8 cellular contexts compared by ENCODE assay signal in genomic region chr1:45205910-45206721, GRCh38. TPM values are rescaled to one million over a fixed set of nuclear protein-coding genes. Genes with fewer than 3 reads are reported as not detected.
DNase-seq lines count a peak whose midpoint lies in the region; ATAC-seq, FAIRE-seq and TF ChIP-seq lines count a peak whose summit lies in the region.

ZSWIM5 (minus strand) TSS chr1:45206605; CDS start chr1:45206350, 255 bp downstream.

- peaks cover 3% of the 10 kb centered on the region; the same call in 1 of the 2 replicates for H3K4me1 ChIP-seq in HUES6 (ENCODE audit: control insufficient read depth, insufficient read depth, low read length)
- H3K4me1 ChIP-seq in pancreas = peaks cover 0 to 7% (median 2%) of the 10 kb centered on the region in 3 donors
- peaks cover 0 to 6% of the 10 kb centered on the region in 2 donors for H3K4me1 ChIP-seq in thyroid gland

- peak within 1 kb of the TSS; percentile 86 for H3K4me3 Mint-ChIP-seq in activated naive CD8-positive, alpha-beta T cell treated with anti-CD3 and anti-CD28 coated beads, Interleukin-2, amount 10 ng/mL, durations not matched to agents 7 days and 5 days

- no peak for FAIRE-seq in pancreas (lab: Jason Lieb, UNC)

- peak; percentile 84 for DNase-seq in AG08396 (ENCODE audit: low spot score)
- DNase-seq in SK-N-DZ (ENCODE audit: low spot score) = peak; percentile 67
- DNase-seq in activated naive CD8-positive, alpha-beta T cell treated with anti-CD3 and anti-CD28 coated beads, Interleukin-2, amount 10 ng/mL, durations not matched to agents 7 days and 5 days = peak; percentile 73
- peak; percentile 81 for DNase-seq in cardiac septum (ENCODE audit: low spot score)
- DNase-seq in pancreas = peak; percentile 64 to 88 (median 78)
- peak; percentile 81 for DNase-seq in thyroid gland

- intact Hi-C loops in cardiac septum (cut with DNase I) = loop anchor here (2.0 to 10.0 kb wide), 2 partner anchors 99 to 289 kb away; partner anchors contain the start of gene TESK2
- intact Hi-C loops in pancreas (cut with DNase I) = no loop called here
- intact Hi-C loops in thyroid gland (cut with DNase I) = loop anchor here (10.0 kb wide), 1 partner anchor 191 kb away; the partner anchor contains the start of genes HECTD3 and UROD

- H3K9me3 ChIP-seq in HUES6 (ENCODE audit: control insufficient read depth, insufficient read depth, low read depth, low read length) = no peaks in the 10 kb centered on the region
- H3K9me3 ChIP-seq in pancreas = no peaks in the 10 kb centered on the region
- H3K9me3 ChIP-seq in thyroid gland = no peaks in the 10 kb centered on the region

- peak in 1 of 2 donors; percentile 85 for TF ChIP-seq POLR2A in thyroid gland (IDR thresholded peaks at IDR 0.05)

- TF ChIP-seq CTCF in pancreas (IDR thresholded peaks at IDR 0.05) (no peak), thyroid gland (IDR thresholded peaks at IDR 0.05) (peak in 1 of 6 experiments; percentile 9)

- H3K27me3 Mint-ChIP-seq in activated naive CD8-positive, alpha-beta T cell treated with anti-CD3 and anti-CD28 coated beads, Interleukin-2, amount 10 ng/mL, durations not matched to agents 7 days and 5 days = peaks cover 69% of the 10 kb centered on the region

- H3K27me3 ChIP-seq in HUES6 (ENCODE audit: control insufficient read depth, insufficient read depth, low read length) (peaks cover 35% of the 10 kb centered on the region), pancreas (no peaks in the 10 kb centered on the region), thyroid gland (no peaks in the 10 kb centered on the region)

- H3K27ac ChIP-seq in HUES6 (ENCODE audit: low read depth, low read length) (no peak within 1 kb of the TSS), pancreas (peak within 1 kb of the TSS; percentile 83 to 92 (median 86)), thyroid gland (peak within 1 kb of the TSS; percentile 89 to 93 (median 92))

- WGBS in pancreas, 2 donors = 1% methylated on average over 97 to 118 of the region's 118 CpGs
- WGBS in thyroid gland, 2 donors = 0% methylated on average over 2 to 13 of the region's 118 CpGs

- H3K9ac ChIP-seq in HUES6 (ENCODE audit: low read length) = peak within 1 kb of the TSS; percentile 84

- ATAC-seq in GM19035 (IDR thresholded peaks at IDR 0.05; ENCODE audit: unreplicated experiment) (peak; percentile 66), pancreas (peak; percentile 91 to 95 (median 94))
- peak; percentile 80 for ATAC-seq in activated naive CD8-positive, alpha-beta T cell treated with anti-CD3 and anti-CD28 coated beads, Interleukin-2, amount 10 ng/mL, durations not matched to agents 7 days and 5 days (ENCODE audit: low read depth)

- H3K4me3 ChIP-seq in HUES6 (ENCODE audit: low read depth, low read length) = peak within 1 kb of the TSS; percentile 95
- H3K4me3 ChIP-seq in pancreas = peak within 1 kb of the TSS; percentile 42 to 89 (median 75)
- H3K4me3 ChIP-seq in thyroid gland (replicated peaks in 1 of 3) = peak within 1 kb of the TSS; percentile 58 to 90 (median 80)

- H3K36me3 ChIP-seq in HUES6 (ENCODE audit: control insufficient read depth, insufficient read depth, low read length) (no peaks in the 10 kb centered on the region), pancreas (no peaks in the 10 kb centered on the region), thyroid gland (no peaks in the 10 kb centered on the region)

- POLR2A ChIA-PET in activated naive CD8-positive, alpha-beta T cell treated with anti-CD3 and anti-CD28 coated beads, Interleukin-2, amount 10 ng/mL, durations not matched to agents 7 days and 5 days (lab: Charles Lee) = interaction anchor here (0.9 kb wide), 1 partner anchor 196 kb away, joined by 3 read pairs; the partner anchor contains the start of gene HECTD3

- H3K4me1 Mint-ChIP-seq in activated naive CD8-positive, alpha-beta T cell treated with anti-CD3 and anti-CD28 coated beads, Interleukin-2, amount 10 ng/mL, durations not matched to agents 7 days and 5 days = peaks cover 14% of the 10 kb centered on the region

- H3K9me3 Mint-ChIP-seq in activated naive CD8-positive, alpha-beta T cell treated with anti-CD3 and anti-CD28 coated beads, Interleukin-2, amount 10 ng/mL, durations not matched to agents 7 days and 5 days = no peaks in the 10 kb centered on the region

- peak within 1 kb of the TSS; percentile 70 for H3K27ac Mint-ChIP-seq in activated naive CD8-positive, alpha-beta T cell treated with anti-CD3 and anti-CD28 coated beads, Interleukin-2, amount 10 ng/mL, durations not matched to agents 7 days and 5 days

- no peaks in the 10 kb centered on the region for H3K36me3 Mint-ChIP-seq in activated naive CD8-positive, alpha-beta T cell treated with anti-CD3 and anti-CD28 coated beads, Interleukin-2, amount 10 ng/mL, durations not matched to agents 7 days and 5 days

RNA-seq across cellular contexts. Expression of gene ZSWIM5, which starts in this region (rescaled TPM):
- polyA plus RNA-seq in SK-N-DZ (2014; cell fraction: cytosol; rRNA removed) = 3.7 and 3.8 TPM in 2 replicates
- polyA plus RNA-seq in SK-N-DZ (2014; cell fraction: nucleus; rRNA removed) = 4.6 and 6.5 TPM in 2 replicates
- 1 to 10 TPM; 1.7 to 1.9 TPM for total RNA-seq in activated naive CD8-positive, alpha-beta T cell treated with anti-CD3 and anti-CD28 coated beads, Interleukin-2, amount 10 ng/mL, durations not matched to agents 7 days and 5 days
- total RNA-seq in cardiac septum = 1.5 TPM
- 1 to 10 TPM; 1.9 to 2.7 (median 2.4) TPM for total RNA-seq in pancreas
- polyA plus RNA-seq in pancreas = 1 to 10 TPM in 1 of 2 donors, under 1 TPM in 1; 0.76 to 2.6 TPM
- 10 to 100 TPM in 3 of 4 donors, 1 to 10 TPM in 1; 6.3 to 15.4 (median 12.5) TPM for total RNA-seq in thyroid gland

Comparison
In these comparisons a context has a peak if more than half of its experiments do, and no peak if none do; other contexts are left out.
1. intact Hi-C loops: an anchor here in cardiac septum (2.0 to 10.0 kb wide) and thyroid gland (10.0 kb wide); none called in pancreas.